In genomic region chr3:14434541-14435151, GRCh38 we compare ENCODE assay signal across 8 cellular contexts. TPM values are rescaled to one million over a fixed set of nuclear protein-coding genes. Genes with fewer than 3 reads are reported as not detected.
DNase-seq lines count a peak whose midpoint lies in the region; ATAC-seq and TF ChIP-seq lines count a peak whose summit lies in the region.

No MANE protein-coding gene starts in this region.

- H3K4me3 ChIP-seq in BLaER1 (no peak overlapping the region), mucosa of descending colon (no peak overlapping the region)

- no peak overlapping the region for H3K9ac ChIP-seq in BLaER1

- H4K20me1 ChIP-seq in BLaER1, result peaks cover 94% of the 10 kb centered on the region

- TF ChIP-seq CTCF in mucosa of descending colon (IDR thresholded peaks at IDR 0.05), result no peak

- H3K9me3 ChIP-seq in BLaER1 (no peaks in the 10 kb centered on the region), mucosa of descending colon (no peaks in the 10 kb centered on the region)

- peak; percentile 1 for ATAC-seq in mucosa of descending colon
- ATAC-seq in GM21619 (IDR thresholded peaks at IDR 0.05; ENCODE audit: unreplicated experiment), result no peak
- no peak for ATAC-seq in GM19463 (IDR thresholded peaks at IDR 0.05; ENCODE audit: unreplicated experiment)

- H3K27me3 ChIP-seq in BLaER1, result no peaks in the 10 kb centered on the region

- CTCF ChIA-PET in HEK293T (lab: Yijun Ruan, JAX), result no interaction called here

- H3K36me3 ChIP-seq in BLaER1 (peaks cover 17% of the 10 kb centered on the region), mucosa of descending colon (ENCODE audit: low read depth) (no peaks in the 10 kb centered on the region)

- H3K4me2 ChIP-seq in BLaER1, result no peak overlapping the region

- peaks cover 73% of the 10 kb centered on the region for H3K4me1 ChIP-seq in BLaER1
- peaks cover 37% of the 10 kb centered on the region for H3K4me1 ChIP-seq in mucosa of descending colon (ENCODE audit: low read depth)

- 0 out of 2 replicates have a peak overlapping the region, but pooled peaks have one; percentile 35 for H3K27ac ChIP-seq in BLaER1

- intact Hi-C loops in mucosa of descending colon (cut with DNase I, micrococcal nuclease), result no loop called here

- POLR2A ChIA-PET in HEK293T (lab: Yijun Ruan, JAX), result no interaction called here

- DNase-seq in M059J (ENCODE audit: low read depth), result peak; percentile 51
- peak; percentile 63 for DNase-seq in cerebellum (ENCODE audit: low spot score)
- peak in 1 of 3 donors; percentile 67 for DNase-seq in mucosa of descending colon
- no peak for DNase-seq in HEK293T (ENCODE audit: extremely low spot score)
- DNase-seq in NCI-H1694 (lab: John Stamatoyannopoulos, UW), result no peak

TF ChIP-seq in HEK293T, 16 proteins besides CTCF, POLR2A, EP300 and RAD21:
- TF ChIP-seq TARDBP (IDR thresholded peaks at IDR 0.05) (no peak), SP1 (IDR thresholded peaks at IDR 0.05) (no peak), HDGF (IDR thresholded peaks at IDR 0.05; ENCODE audit: borderline replicate concordance) (no peak), FOXA1 (IDR thresholded peaks at IDR 0.05) (no peak), FOXM1 (IDR thresholded peaks at IDR 0.05; ENCODE audit: borderline replicate concordance) (no peak), FOXK2 (IDR thresholded peaks at IDR 0.05) (no peak), L3MBTL2 (conservative IDR thresholded peaks at IDR 0.05) (no peak), PKNOX1 (IDR thresholded peaks at IDR 0.05) (no peak), NFRKB (IDR thresholded peaks at IDR 0.05) (no peak), BHLHE40 (IDR thresholded peaks at IDR 0.05; ENCODE audit: borderline replicate concordance) (no peak), CTBP1 (IDR thresholded peaks at IDR 0.05; ENCODE audit: borderline replicate concordance) (no peak), SUZ12 (IDR thresholded peaks at IDR 0.05) (no peak), ZNF384 (IDR thresholded peaks at IDR 0.05) (no peak), LEF1 (IDR thresholded peaks at IDR 0.05; ENCODE audit: borderline replicate concordance) (no peak), ELF4 (IDR thresholded peaks at IDR 0.05) (no peak), ARNT (IDR thresholded peaks at IDR 0.05) (no peak)

RNA-seq across cellular contexts. Expression of gene SLC6A6, which starts 32.2 kb away (rescaled TPM):
- 24.6 and 43.3 TPM in 2 replicates for total RNA-seq in M059J (2014; rRNA removed; shearing (Covaris generic))
- total RNA-seq in cerebellum, result 24.6 TPM
- 10 to 100 TPM in 2 of 3 donors, 1 to 10 TPM in 1; 4.4 to 11.2 (median 10.5) TPM for total RNA-seq in mucosa of descending colon

Comparison
In these comparisons a context has a peak if more than half of its experiments do, and no peak if none do; other contexts are left out.
1. DNase-seq: peak in M059J (single experiment) and cerebellum (single experiment); none in HEK293T (single experiment) and NCI-H1694 (single experiment).